ENCODE assay signal across 12 cellular contexts in the genomic region with DNA sequence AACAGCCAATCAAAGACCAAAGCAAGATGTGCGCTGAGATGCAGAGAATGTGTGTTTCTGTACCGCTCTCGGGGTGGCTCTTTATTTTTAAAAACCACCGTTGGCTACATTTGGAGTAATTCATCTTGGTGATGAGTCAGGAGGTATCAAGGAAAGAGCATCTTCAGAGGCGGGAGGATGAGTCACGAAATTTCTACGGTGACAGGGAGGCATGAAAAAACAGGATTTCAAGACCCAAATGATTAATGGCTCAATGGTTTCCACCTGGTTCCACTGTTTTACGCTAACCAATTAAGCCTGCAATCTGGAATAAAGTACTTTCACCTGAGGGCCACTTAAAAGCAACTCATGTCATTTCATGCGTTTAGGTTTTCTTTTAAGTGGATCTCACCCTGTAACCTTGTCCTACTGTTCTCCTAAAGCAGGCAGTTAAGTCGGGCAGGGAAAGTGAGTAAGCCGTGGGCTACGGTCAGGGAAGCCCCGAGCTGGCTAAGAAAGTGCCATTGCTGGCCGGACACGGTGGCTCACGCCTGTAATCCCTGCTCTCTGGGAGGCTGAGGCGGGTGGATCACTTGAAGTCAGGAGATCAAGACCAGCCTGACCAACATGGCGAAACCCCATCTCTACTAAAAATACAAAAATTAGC.
DNase-seq lines count a peak whose midpoint lies in the region; ATAC-seq and TF ChIP-seq lines count a peak whose summit lies in the region.
"Had no signal": no experiment of that assay in that cellular context is flagged by ENCODE, and none has a peak within 500 bp of the region (broad histone marks: within the 10 kb centered on the region; RNA-seq: fewer than 3 reads in every experiment).

No MANE protein-coding gene starts in this region.

- H3K9ac ChIP-seq in Karpas-422 (ENCODE audit: low read length) = no peak overlapping the region

- peak overlapping the region; percentile 68 for H3K27ac Mint-ChIP-seq in nephron progenitor cell
- H3K27ac Mint-ChIP-seq: natural killer cell treated with Interleukin-12 subunit alpha and Interleukin-12 subunit beta and Interleukin-15 and Interleukin-18, amount 100 ng/mL, for 72 hours had no signal

- H3K27ac ChIP-seq in Karpas-422 (ENCODE audit: low read length) = no peak overlapping the region
- H3K27ac ChIP-seq: suprapubic skin had no signal

- peaks cover 11% of the 10 kb centered on the region for H3K27me3 Mint-ChIP-seq in nephron progenitor cell (ENCODE audit: low read depth, poor library complexity)
- H3K27me3 Mint-ChIP-seq: natural killer cell treated with Interleukin-12 subunit alpha and Interleukin-12 subunit beta and Interleukin-15 and Interleukin-18, amount 100 ng/mL, for 72 hours had no signal

- H3K4me3 Mint-ChIP-seq in nephron progenitor cell = no peak overlapping the region
- H3K4me3 Mint-ChIP-seq: natural killer cell treated with Interleukin-12 subunit alpha and Interleukin-12 subunit beta and Interleukin-15 and Interleukin-18, amount 100 ng/mL, for 72 hours had no signal

- H3K4me1 ChIP-seq in Karpas-422 (ENCODE audit: low read length) = no peaks in the 10 kb centered on the region

- H3K4me1 Mint-ChIP-seq in nephron progenitor cell = peaks cover 53% of the 10 kb centered on the region

- no peak for ATAC-seq in HG03432 (IDR thresholded peaks at IDR 0.05; ENCODE audit: unreplicated experiment)
- ATAC-seq: natural killer cell treated with Interleukin-12 subunit alpha and Interleukin-12 subunit beta and Interleukin-15 and Interleukin-18, amount 100 ng/mL, for 72 hours had no signal

- H3K4me3 ChIP-seq in Karpas-422 (ENCODE audit: low read length) = no peak overlapping the region
- H3K4me3 ChIP-seq: suprapubic skin had no signal

- H3K27me3 ChIP-seq in Karpas-422 (ENCODE audit: low read length) = no peaks in the 10 kb centered on the region
- H3K27me3 ChIP-seq: suprapubic skin had no signal

- no peaks in the 10 kb centered on the region for H3K9me2 ChIP-seq in Karpas-422 (replicated peaks; ENCODE audit: insufficient read depth, low read length)

- H3K9me3 Mint-ChIP-seq in nephron progenitor cell = no peaks in the 10 kb centered on the region
- H3K9me3 Mint-ChIP-seq: natural killer cell treated with Interleukin-12 subunit alpha and Interleukin-12 subunit beta and Interleukin-15 and Interleukin-18, amount 100 ng/mL, for 72 hours had no signal

- H3K36me3 Mint-ChIP-seq in nephron progenitor cell (ENCODE audit: low read depth) = peaks cover 8% of the 10 kb centered on the region
- H3K36me3 Mint-ChIP-seq: natural killer cell treated with Interleukin-12 subunit alpha and Interleukin-12 subunit beta and Interleukin-15 and Interleukin-18, amount 100 ng/mL, for 72 hours had no signal

- TF ChIP-seq CTCF in nephron progenitor cell (IDR thresholded peaks at IDR 0.05) = no peak

- DNase-seq in GM03348 (ENCODE audit: low spot score) = peak; percentile 77
- DNase-seq in NCI-H1105 treated with DMSO at 0.1 percent for 48 hours (lab: John Stamatoyannopoulos, UW) = peak; percentile 59
- DNase-seq in amniotic epithelial cell (ENCODE audit: low read depth) = peak; percentile 79
- DNase-seq in nephron progenitor cell = no peak
- no peak for DNase-seq in Karpas-422
- no peak for DNase-seq in SKM-1 (lab: John Stamatoyannopoulos, UW; ENCODE audit: unreplicated experiment)
- no peak for DNase-seq in NCI-H2196 treated with DMSO at 0.1 percent for 48 hours (lab: John Stamatoyannopoulos, UW; ENCODE audit: unreplicated experiment)
- DNase-seq: NK-92 treated with Interleukin-12 subunit alpha and Interleukin-12 subunit beta, amount 100 ng/mL, for 24 hours; stimulated activated CD4-positive, alpha-beta T cell treated with anti-CD3 and anti-CD28 coated beads, Interleukin-1b, Interleukin-23, amount 100 ng/mL, for 48 hours had no signal

- no peaks in the 10 kb centered on the region for H4K20me1 ChIP-seq in Karpas-422 (ENCODE audit: insufficient read depth, low read depth, low read length)

- no peaks in the 10 kb centered on the region for H3K9me3 ChIP-seq in Karpas-422 (ENCODE audit: low read length)
- H3K9me3 ChIP-seq: suprapubic skin had no signal

- H3K4me2 ChIP-seq in Karpas-422 (ENCODE audit: low read depth, low read length, poor library complexity, severe bottlenecking) = no peak overlapping the region

- no peak overlapping the region for H2AFZ ChIP-seq in Karpas-422 (ENCODE audit: low read length)

- no peaks in the 10 kb centered on the region for H3K79me2 ChIP-seq in Karpas-422 (ENCODE audit: low read length)

- H3K36me3 ChIP-seq in Karpas-422 (ENCODE audit: insufficient read depth, low read length) = no peaks in the 10 kb centered on the region
- H3K36me3 ChIP-seq: suprapubic skin had no signal

Comparison
In these comparisons a context has a peak if more than half of its experiments do, and no peak if none do; other contexts are left out.
1. DNase-seq: peak in GM03348 (single experiment), NCI-H1105 treated with DMSO at 0.1 percent for 48 hours (single experiment) and amniotic epithelial cell (single experiment); none in nephron progenitor cell (single experiment), Karpas-422 (single experiment), SKM-1 (single experiment) and NCI-H2196 treated with DMSO at 0.1 percent for 48 hours (single experiment).